Comparison of ENCODE assay signal across 15 cellular contexts in the genomic region with DNA sequence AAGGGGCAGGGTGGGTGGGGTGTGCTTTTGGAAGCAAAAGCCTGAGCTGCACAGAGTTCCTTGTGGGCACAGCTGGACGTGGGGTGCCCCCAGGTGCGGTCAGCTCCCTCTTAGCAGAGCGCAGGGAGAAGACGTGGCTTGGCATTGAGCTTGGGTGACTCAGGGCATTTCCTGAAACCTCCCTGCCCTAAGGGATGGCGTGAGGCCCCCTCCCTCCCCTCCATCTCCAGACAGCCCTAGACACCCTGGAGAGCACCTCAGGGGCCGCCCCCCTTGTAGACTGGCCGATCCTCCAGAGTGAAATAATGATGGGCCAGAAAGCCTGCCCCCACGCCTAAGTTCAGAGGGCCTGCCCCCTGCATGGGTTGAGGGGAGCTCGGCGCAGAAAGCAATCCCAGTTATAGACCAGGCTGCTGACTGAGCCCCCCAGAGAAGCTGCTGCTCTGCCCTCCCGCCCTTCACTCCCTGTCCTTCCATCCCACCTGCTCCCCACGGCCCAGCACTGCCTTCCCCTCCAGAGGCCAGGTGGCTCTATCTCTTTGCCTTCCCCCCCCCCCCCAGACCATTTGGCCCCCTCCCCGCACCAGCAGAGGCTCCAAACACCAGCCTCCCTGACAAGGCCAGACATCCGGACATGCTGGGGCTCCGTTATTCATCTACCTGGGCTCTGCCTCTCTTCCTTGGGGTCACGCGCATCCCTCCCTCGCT. TPM values are rescaled to one million over a fixed set of nuclear protein-coding genes. Genes with fewer than 3 reads are reported as not detected.
DNase-seq lines count a peak whose midpoint lies in the region; ATAC-seq, FAIRE-seq and TF ChIP-seq lines count a peak whose summit lies in the region.
"Had no signal": no experiment of that assay in that cellular context is flagged by ENCODE, and none has a peak within 500 bp of the region (broad histone marks: within the 10 kb centered on the region; RNA-seq: fewer than 3 reads in every experiment).

No MANE protein-coding gene starts in this region.

- peak; percentile 13 for ATAC-seq in GM21723 (IDR thresholded peaks at IDR 0.05; ENCODE audit: unreplicated experiment)
- no peak for ATAC-seq in GM21786 (IDR thresholded peaks at IDR 0.05; ENCODE audit: unreplicated experiment)

- H3K56ac ChIP-seq in H1 (replicated peaks; ENCODE audit: insufficient read length, low read depth, low read length): no peak overlapping the region

- no peaks in the 10 kb centered on the region for H3K79me2 ChIP-seq in H1 (ENCODE audit: control insufficient read depth in 1 of 2, insufficient read depth in 2 of 2, low read length in 2 of 2)

- no peak overlapping the region for H3K4ac ChIP-seq in H1 (replicated peaks; ENCODE audit: insufficient read length, low read depth, low read length)

- H2BK5ac ChIP-seq in H1 (ENCODE audit: low read depth, low read length): no peak overlapping the region

- no peak overlapping the region for H2BK20ac ChIP-seq in H1 (ENCODE audit: low read length)

- no peak for TF ChIP-seq RAD21 in H1 (IDR thresholded peaks at IDR 0.05 in 1 of 2, conservative IDR thresholded peaks at IDR 0.05 in 1 of 2; ENCODE audit: low read depth in 2 of 2, low read length in 2 of 2)

- H3K4me3 ChIP-seq in NB4 (ENCODE audit: low read depth, low read length) (no peak overlapping the region), H1 (ENCODE audit: extremely low read depth in 1 of 4, insufficient read depth in 2 of 4, low read depth in 3 of 4, low read length in 4 of 4) (peak overlapping the region in 1 of 4 experiments; percentile 21; a peak in 1 of 8 replicates), spleen (no peak overlapping the region), thyroid gland (replicated peaks in 1 of 3) (no peak overlapping the region)
- H3K4me3 ChIP-seq: BLaER1 treated with 17β-estradiol and CSF1 and Interleukin-3, amounts not matched to agents 10 nM and 100 nM; SJCRH30 had no signal

- H3K27ac ChIP-seq in H1 (ENCODE audit: low read depth, low read length): no peak overlapping the region
- H3K27ac ChIP-seq in spleen: no peak overlapping the region
- no peak overlapping the region for H3K27ac ChIP-seq in thyroid gland
- H3K27ac ChIP-seq: BLaER1 treated with 17β-estradiol and CSF1 and Interleukin-3, amounts not matched to agents 10 nM and 100 nM; SJCRH30 had no signal

- CTCF ChIA-PET in H1 (lab: Charles Lee; ENCODE audit: partially characterized antibody): interaction anchor here (0.6 to 2.3 kb wide), 14 partner anchors 17 to 1483 kb away, joined by 3 to 6 read pairs (median 3); no protein-coding TSS in a partner anchor

- peak overlapping the region; percentile 13 to 53; a peak in 2 of 4 replicates for H3K4me2 ChIP-seq in H1 (ENCODE audit: insufficient read depth in 1 of 2, low read depth in 2 of 2, low read length in 2 of 2)

- no peak overlapping the region for H2AK5ac ChIP-seq in H1 (ENCODE audit: low read depth, low read length)

- TF ChIP-seq POLR2A in NB4 (IDR thresholded peaks at IDR 0.05; ENCODE audit: extremely low read depth, insufficient read length) (no peak), H1 (IDR thresholded peaks at IDR 0.05; ENCODE audit: control extremely low read depth in 1 of 2, low read depth in 2 of 2, low read length in 2 of 2) (no peak), spleen (IDR thresholded peaks at IDR 0.05) (no peak), thyroid gland (IDR thresholded peaks at IDR 0.05) (no peak)

- H3K14ac ChIP-seq in H1 (ENCODE audit: insufficient read length): no peak overlapping the region

- DNase-seq in NB4 (ENCODE audit: low read depth) (peak; percentile 35), H1 (ENCODE audit: low read depth in 1 of 2, low spot score in 2 of 2) (no peak), spleen (peak; percentile 52), thyroid gland (no peak)
- DNase-seq in activated CD4-positive, CD25-positive, alpha-beta regulatory T cell (lab: John Stamatoyannopoulos, UW): no peak
- DNase-seq: DMS 273 treated with DMSO at 0.1 percent for 48 hours, NCI-H1092, NCI-H1694, NCI-H2107, NCI-H774 had no signal

- peaks cover 10 to 25% of the 10 kb centered on the region in 2 experiments for H4K20me1 ChIP-seq in H1 (replicated peaks in 1 of 2; ENCODE audit: control insufficient read depth in 1 of 2, insufficient read depth in 2 of 2, low read length in 2 of 2)

- no peak overlapping the region for H2BK15ac ChIP-seq in H1 (ENCODE audit: low read length)

- H4K5ac ChIP-seq in H1 (ENCODE audit: insufficient read length, low read depth, low read length): no peak overlapping the region

- FAIRE-seq in H1 (lab: Jason Lieb, UNC): no peak
- FAIRE-seq: RCC 7860 had no signal

- no peak overlapping the region for H2AFZ ChIP-seq in H1 (ENCODE audit: low read length)

- POLR2A ChIA-PET in H1 (lab: Charles Lee; ENCODE audit: partially characterized antibody): no interaction called here

- peaks cover 0 to 38% (median 18%) of the 10 kb centered on the region in 4 experiments; a peak in 6 of 7 replicates for H3K4me1 ChIP-seq in H1 (replicated peaks in 1 of 4; ENCODE audit: control insufficient read depth in 3 of 4, insufficient read depth in 4 of 4, low read length in 3 of 4)
- H3K4me1 ChIP-seq in spleen: peaks cover 3 to 37% (median 21%) of the 10 kb centered on the region in 6 donors
- H3K4me1 ChIP-seq in thyroid gland: peaks cover 0 to 6% of the 10 kb centered on the region in 2 donors
- H3K4me1 ChIP-seq: SJCRH30 had no signal

- H2BK120ac ChIP-seq in H1 (replicated peaks; ENCODE audit: low read depth, low read length): no peak overlapping the region

- H3K36me3 ChIP-seq in H1 (ENCODE audit: control insufficient read depth in 2 of 4, insufficient read depth in 4 of 4, low read length in 3 of 4) (0 out of 8 replicates have a peak, but pooled peaks cover 0 to 3% (median 0%) of the 10 kb centered on the region in 4 experiments), spleen (no peaks in the 10 kb centered on the region), thyroid gland (no peaks in the 10 kb centered on the region)
- H3K36me3 ChIP-seq: BLaER1 treated with 17β-estradiol and CSF1 and Interleukin-3, amounts not matched to agents 10 nM and 100 nM; SJCRH30 had no signal

- TF ChIP-seq EP300 in H1 (IDR thresholded peaks at IDR 0.05; ENCODE audit: borderline replicate concordance in 1 of 2, low read depth in 2 of 2, low read length in 2 of 2): no peak

- TF ChIP-seq CTCF in NB4 (IDR thresholded peaks at IDR 0.05; ENCODE audit: low read depth, low read length) (no peak), H1 (IDR thresholded peaks at IDR 0.05; ENCODE audit: control extremely low read depth in 1 of 3, insufficient read depth in 1 of 3, low read depth in 1 of 3, low read length in 3 of 3) (no peak), spleen (IDR thresholded peaks at IDR 0.05 in 8 of 11, conservative IDR thresholded peaks at IDR 0.05 in 3 of 11) (no peak), thyroid gland (IDR thresholded peaks at IDR 0.05) (no peak)

- no peaks in the 10 kb centered on the region for H3K79me1 ChIP-seq in H1 (ENCODE audit: low read depth, low read length)

- no peak overlapping the region for H4K8ac ChIP-seq in H1 (ENCODE audit: extremely low read depth, insufficient read depth, low read length)

- peaks cover 50 to 63% (median 55%) of the 10 kb centered on the region in 4 experiments for H3K27me3 ChIP-seq in H1 (replicated peaks in 1 of 4; ENCODE audit: control insufficient read depth in 3 of 4, extremely low read depth in 1 of 4, insufficient read depth in 3 of 4, low read length in 3 of 4)
- peaks cover 5 to 96% (median 61%) of the 10 kb centered on the region in 7 donors for H3K27me3 ChIP-seq in spleen (replicated peaks in 1 of 7)
- peaks cover 12% of the 10 kb centered on the region for H3K27me3 ChIP-seq in thyroid gland

- H3K18ac ChIP-seq in H1 (ENCODE audit: extremely low read depth, low read length): no peak overlapping the region; the same call in 1 of the 2 replicates

- peaks cover 2% of the 10 kb centered on the region; the same call in 1 of the 2 replicates for H3K23me2 ChIP-seq in H1 (ENCODE audit: low read depth, low read length)

- no peak overlapping the region for H3K23ac ChIP-seq in H1 (ENCODE audit: insufficient read length)

- no peak overlapping the region for H3K9ac ChIP-seq in H1 (replicated peaks in 1 of 4; ENCODE audit: extremely low read depth in 1 of 4, low read depth in 3 of 4, low read length in 3 of 4)

- no peak overlapping the region for H2BK12ac ChIP-seq in H1 (ENCODE audit: low read depth, low read length)

- peaks cover 0 to 6% of the 10 kb centered on the region in 2 experiments; a peak in 1 of 4 replicates for H3K9me3 ChIP-seq in H1 (ENCODE audit: insufficient read depth in 2 of 2, low read depth in 1 of 2, low read length in 1 of 2)
- H3K9me3 ChIP-seq in spleen: peaks cover 0 to 8% (median 0%) of the 10 kb centered on the region in 8 donors
- H3K9me3 ChIP-seq in thyroid gland: no peaks in the 10 kb centered on the region
- H3K9me3 ChIP-seq: SJCRH30 had no signal

- intact Hi-C loops in spleen (cut with DNase I; ENCODE audit: low total_unique reads): loop anchor here (10.0 kb wide), 1 partner anchor 660 kb away; no protein-coding TSS in a partner anchor
- intact Hi-C loops in thyroid gland (cut with DNase I): no loop called here

- no peak overlapping the region for H4K91ac ChIP-seq in H1 (replicated peaks; ENCODE audit: insufficient read length, low read length)

- 23% methylated on average over 6 of the region's 18 CpGs; no CpG with 5 or more reads in 1 of the 2 experiments for WGBS in H1 (ENCODE audit: extremely low coverage in 1 of 2, insufficient coverage in 1 of 2, insufficient read length in 1 of 2, insufficient replicate concordance in 2 of 2, low coverage in 1 of 2, low lambda C conversion rate in 2 of 2, missing lambda C conversion rate in 1 of 2), 2 experiments
- WGBS in spleen, 5 donors: 13 to 19% (median 16%) methylated on average over 14 to 18 of the region's 18 CpGs
- WGBS in thyroid gland, 2 donors: 20 to 21% methylated on average over 10 to 11 of the region's 18 CpGs

TF ChIP-seq in H1, 55 proteins besides CTCF, POLR2A, EP300 and RAD21 (continues in another document):
- no peak for TF ChIP-seq RBBP5 (IDR thresholded peaks at IDR 0.05; ENCODE audit: borderline replicate concordance, low read depth, low read length)
- no peak for TF ChIP-seq GABPA (IDR thresholded peaks at IDR 0.05; ENCODE audit: borderline replicate concordance, insufficient read depth, low read length)

RNA-seq across cellular contexts. Expression of gene SHH, which starts 2.5 kb away (rescaled TPM):
- total RNA-seq in H1 (2021; fragmentation: NEBNext Ultra II Directional; extraction: Animal tissue kit (Norgen Biotek cat#: 25700)): not detected in 2 replicates
- polyA plus RNA-seq in H1 (2011; rRNA removed): not detected in 2 replicates
- polyA plus RNA-seq in H1 (2011; cell fraction: cytosol; rRNA removed): 0.01 TPM
- not detected for polyA plus RNA-seq in H1 (2011; cell fraction: nucleus; rRNA removed)
- polyA plus RNA-seq in H1 (2012, experiment 1 of 2): not detected in 4 replicates
- polyA plus RNA-seq in H1 (2012, experiment 2 of 2): not detected
- under 0.01 TPM for polyA plus RNA-seq in H1 (2013, experiment 1 of 2)
- polyA plus RNA-seq in H1 (2013, experiment 2 of 2): 0.04 TPM
- 0.03 TPM in 1 of 2 replicates, not detected in the other for polyA minus RNA-seq in H1 (2011; rRNA and poly(A)+ RNA removed)
- polyA minus RNA-seq in H1 (2011; cell fraction: cytosol; rRNA and poly(A)+ RNA removed): not detected
- polyA minus RNA-seq in H1 (2011; cell fraction: nucleus; rRNA and poly(A)+ RNA removed): not detected
- total RNA-seq in spleen: not detected
- not detected for polyA plus RNA-seq in spleen
- total RNA-seq in thyroid gland: not detected
- total RNA-seq: SJCRH30 had no signal

Comparison
In these comparisons a context has a peak if more than half of its experiments do, and no peak if none do; other contexts are left out.
1. DNase-seq: peak in NB4 (single experiment) and spleen (single experiment); none in H1 (0 of 2), activated CD4-positive, CD25-positive, alpha-beta regulatory T cell (0 of 4) and thyroid gland (0 of 2).